10 cellular contexts compared by ENCODE assay signal in genomic region chr12:122873540-122873939, GRCh38. TPM values are rescaled to one million over a fixed set of nuclear protein-coding genes. Genes with fewer than 3 reads are reported as not detected.
DNase-seq lines count a peak whose midpoint lies in the region; ATAC-seq, FAIRE-seq and TF ChIP-seq lines count a peak whose summit lies in the region.
"Had no signal": no experiment of that assay in that cellular context is flagged by ENCODE, and none has a peak within 500 bp of the region (broad histone marks: within the 10 kb centered on the region; RNA-seq: fewer than 3 reads in every experiment).

No MANE protein-coding gene starts in this region.

- 62% methylated on average over 4 of the region's 4 CpGs for WGBS in HepG2 (ENCODE audit: low lambda C conversion rate)

- H3K9ac ChIP-seq in BLaER1 (peak overlapping the region; percentile 94), MM.1S (ENCODE audit: low read length) (peak overlapping the region; percentile 94), HepG2 (ENCODE audit: insufficient read depth, low read depth, low read length) (no peak overlapping the region)

- H3K4me3 ChIP-seq in BLaER1 (peak overlapping the region; percentile 68), MM.1S (ENCODE audit: low read length) (peak overlapping the region; percentile 12; the same call in 1 of the 2 replicates), HepG2 (replicated peaks in 1 of 3; ENCODE audit: insufficient read depth in 1 of 3, low read depth in 2 of 3, low read length in 3 of 3) (no peak overlapping the region)

- in situ Hi-C loops in HepG2 (cut with HindIII; ENCODE audit: extremely low pct_ligation_motif_present, low pct_unique_long_range_greater_than_20kb) = loop anchor here (25.0 kb wide), 1 partner anchor 364 kb away; the partner anchor contains the start of genes MPHOSPH9 and MTRFR

- no peak overlapping the region for H2AFZ ChIP-seq in MM.1S (ENCODE audit: low read length)
- H2AFZ ChIP-seq in HepG2 (ENCODE audit: low read length) = no peak overlapping the region

- peak overlapping the region; percentile 93 for H3K27ac Mint-ChIP-seq in osteocyte (ENCODE audit: unreplicated experiment)

- peaks cover 69% of the 10 kb centered on the region for H3K4me1 Mint-ChIP-seq in osteocyte (ENCODE audit: unreplicated experiment)

- peaks cover 24% of the 10 kb centered on the region; the same call in 1 of the 2 replicates for H4K20me1 ChIP-seq in BLaER1
- no peaks in the 10 kb centered on the region for H4K20me1 ChIP-seq in MM.1S (ENCODE audit: insufficient read depth, low read length)
- H4K20me1 ChIP-seq in HepG2 (ENCODE audit: insufficient read depth, low read length) = no peaks in the 10 kb centered on the region

- FAIRE-seq in HepG2 (lab: Jason Lieb, UNC) = no peak
- FAIRE-seq: frontal cortex had no signal

- no peak for TF ChIP-seq RAD21 in HepG2 (CRISPR knock-in tag; IDR thresholded peaks at IDR 0.05)

- DNase-seq in MM.1S (no peak), epithelial cell of prostate (ENCODE audit: low read depth, low spot score) (no peak), osteocyte (ENCODE audit: extremely low spot score, unreplicated experiment) (no peak), HepG2 (ENCODE audit: low spot score) (no peak), SKM-1 treated with dmso at 0.1 percent for 144 hours (lab: John Stamatoyannopoulos, UW; ENCODE audit: unreplicated experiment) (no peak)
- DNase-seq: OCI-M1 had no signal

- H3K27me3 Mint-ChIP-seq in osteocyte (ENCODE audit: unreplicated experiment) = no peaks in the 10 kb centered on the region

- H3K27ac ChIP-seq in BLaER1 (peak overlapping the region; percentile 98), MM.1S (ENCODE audit: low read length) (peak overlapping the region; percentile 97), epithelial cell of prostate (peak overlapping the region; percentile 87), HepG2 (ENCODE audit: extremely low read length, insufficient read depth, low read length) (no peak overlapping the region)

- POLR2A ChIA-PET in HepG2 (lab: Yijun Ruan, JAX) = no interaction called here

- peaks cover 15% of the 10 kb centered on the region for H3K36me3 Mint-ChIP-seq in osteocyte (ENCODE audit: unreplicated experiment)

- H3K4me2 ChIP-seq in BLaER1 (peak overlapping the region; percentile 94), MM.1S (ENCODE audit: low read depth, low read length) (peak overlapping the region; percentile 92), HepG2 (ENCODE audit: low read depth, low read length) (no peak overlapping the region)

- no TSS peak for BruUV-seq in HepG2 (replicated peaks; lab: Mats Ljungman, UMichigan)

- H3K27me3 ChIP-seq in BLaER1 (no peaks in the 10 kb centered on the region), MM.1S (replicated peaks; ENCODE audit: insufficient read depth, low read length) (no peaks in the 10 kb centered on the region), HepG2 (ENCODE audit: control insufficient read depth in 1 of 2, insufficient read depth in 2 of 2, low read length in 2 of 2) (no peaks in the 10 kb centered on the region)

- H3K9me2 ChIP-seq in MM.1S (replicated peaks; ENCODE audit: insufficient read depth, low read length) = no peaks in the 10 kb centered on the region

- no peak for TF ChIP-seq POLR2A in HepG2 (IDR thresholded peaks at IDR 0.05; ENCODE audit: insufficient read depth in 1 of 2, low read depth in 2 of 2, low read length in 2 of 2)

- CTCF ChIA-PET in HepG2 (lab: Yijun Ruan, JAX; ENCODE audit: low intra/inter-chr PET ratio, low total read pairs) = no interaction called here

- H3F3A ChIP-seq in MM.1S (ENCODE audit: insufficient read depth, low read length) = peaks cover 66% of the 10 kb centered on the region

- H3K4me1 ChIP-seq in BLaER1 = peaks cover 94% of the 10 kb centered on the region
- H3K4me1 ChIP-seq in MM.1S (ENCODE audit: low read length) = peaks cover 60% of the 10 kb centered on the region
- peaks cover 17% of the 10 kb centered on the region for H3K4me1 ChIP-seq in HepG2 (ENCODE audit: insufficient read depth, low read length)

- H3K4me3 Mint-ChIP-seq in osteocyte (ENCODE audit: unreplicated experiment) = no peak overlapping the region

- peaks cover 91% of the 10 kb centered on the region for H3K79me2 ChIP-seq in MM.1S (ENCODE audit: low read length)
- H3K79me2 ChIP-seq in HepG2 (ENCODE audit: insufficient read depth, low read length) = peaks cover 30% of the 10 kb centered on the region

- no peaks in the 10 kb centered on the region for H3K9me3 ChIP-seq in BLaER1
- H3K9me3 ChIP-seq in MM.1S (replicated peaks; ENCODE audit: insufficient read depth, low read length) = no peaks in the 10 kb centered on the region
- no peaks in the 10 kb centered on the region for H3K9me3 ChIP-seq in HepG2 (ENCODE audit: low read length)

- intact Hi-C loops in HepG2 (cut with micrococcal nuclease; ENCODE audit: unreplicated experiment) = no loop called here

- TF ChIP-seq EP300 in HepG2 (IDR thresholded peaks at IDR 0.05; ENCODE audit: low read depth in 2 of 2, low read length in 2 of 2) (no peak), HepG2 (CRISPR knock-in tag; IDR thresholded peaks at IDR 0.05; ENCODE audit: borderline replicate concordance) (no peak)

- peaks cover 32% of the 10 kb centered on the region for H3K36me3 ChIP-seq in BLaER1
- H3K36me3 ChIP-seq in MM.1S (replicated peaks; ENCODE audit: insufficient read depth, low read length) = peaks cover 4% of the 10 kb centered on the region; the same call in 1 of the 2 replicates
- peaks cover 0 to 9% of the 10 kb centered on the region in 2 experiments; a peak in 2 of 5 replicates for H3K36me3 ChIP-seq in HepG2 (replicated peaks in 1 of 2; ENCODE audit: control insufficient read depth in 1 of 2, insufficient read depth in 2 of 2, low read length in 2 of 2)

- no peaks in the 10 kb centered on the region for H3K9me3 Mint-ChIP-seq in osteocyte (ENCODE audit: unreplicated experiment)

- no peak for ATAC-seq in HepG2
- ATAC-seq in GM21390 (IDR thresholded peaks at IDR 0.05; ENCODE audit: unreplicated experiment) = no peak
- ATAC-seq in GM21529 (IDR thresholded peaks at IDR 0.05; ENCODE audit: unreplicated experiment) = no peak

- TF ChIP-seq CTCF in MM.1S (IDR thresholded peaks at IDR 0.05; ENCODE audit: low read length) = no peak
- TF ChIP-seq CTCF in osteocyte (IDR thresholded peaks at IDR 0.05) = no peak
- no peak for TF ChIP-seq CTCF in HepG2 (CRISPR knock-in tag; IDR thresholded peaks at IDR 0.05)

TF ChIP-seq in HepG2, 621 proteins besides CTCF, POLR2A, EP300 and RAD21 (continues in another document):
- no peak for TF ChIP-seq ZNF44 (CRISPR knock-in tag; IDR thresholded peaks at IDR 0.05)

RNA-seq across cellular contexts. Expression of gene VPS37B, which starts 22.4 kb away (rescaled TPM):
- total RNA-seq in osteocyte (27.5 and 29.9 TPM in 2 replicates), HepG2 (2016; rRNA removed; fragmentation: Illumina TruSeq; extraction: Trizol) (5.3 TPM in 2 replicates)
- 1.5 and 1.6 TPM in 2 replicates for total RNA-seq in HepG2 (2016; cell fraction: cytosol; rRNA removed; fragmentation: Illumina TruSeq; extraction: Trizol; ENCODE audit: low read depth)
- 4.0 and 5.3 TPM in 2 replicates for total RNA-seq in HepG2 (2016; cell fraction: insoluble cytoplasmic fraction; rRNA removed; fragmentation: Illumina TruSeq; extraction: Trizol)
- total RNA-seq in HepG2 (2016; cell fraction: membrane; rRNA removed; fragmentation: Illumina TruSeq; extraction: Trizol) = 5.1 and 5.2 TPM in 2 replicates
- total RNA-seq in HepG2 (2016; cell fraction: nucleus; rRNA removed; fragmentation: Illumina TruSeq; extraction: Trizol) = 3.6 and 4.5 TPM in 2 replicates
- polyA plus RNA-seq in HepG2 (2011; rRNA removed) = 4.6 and 4.8 TPM in 2 replicates
- polyA plus RNA-seq in HepG2 (2011; cell fraction: cytosol; rRNA removed) = 7.4 and 7.7 TPM in 2 replicates
- polyA plus RNA-seq in HepG2 (2011; cell fraction: nucleus; rRNA removed) = 7.8 and 10.1 TPM in 2 replicates
- 4.7 and 5.8 TPM in 2 replicates for polyA plus RNA-seq in HepG2 (2012)
- 1.9 and 2.0 TPM in 2 replicates for polyA plus RNA-seq in HepG2 (2016; cell fraction: cytosol; fragmentation: Illumina TruSeq; extraction: Trizol; ENCODE audit: low read depth)
- polyA plus RNA-seq in HepG2 (2016; cell fraction: insoluble cytoplasmic fraction; fragmentation: Illumina TruSeq; extraction: Trizol; ENCODE audit: low read depth) = 6.9 and 8.5 TPM in 2 replicates
- polyA plus RNA-seq in HepG2 (2016; cell fraction: membrane; fragmentation: Illumina TruSeq; extraction: Trizol; ENCODE audit: low read depth) = 4.4 and 4.6 TPM in 2 replicates
- polyA plus RNA-seq in HepG2 (2016; cell fraction: nucleus; fragmentation: Illumina TruSeq; extraction: Trizol; ENCODE audit: insufficient read depth, low read depth) = 8.1 and 10.3 TPM in 2 replicates
- polyA minus RNA-seq in HepG2 (2011; rRNA and poly(A)+ RNA removed; ENCODE audit: low replicate concordance) = 7.0 and 9.7 TPM in 2 replicates
- 6.2 and 6.3 TPM in 2 replicates for polyA minus RNA-seq in HepG2 (2011; cell fraction: cytosol; rRNA and poly(A)+ RNA removed)
- 8.0 and 8.7 TPM in 2 replicates for polyA minus RNA-seq in HepG2 (2011; cell fraction: nucleus; rRNA and poly(A)+ RNA removed)

RNA-seq across cellular contexts. Expression of gene HIP1R, which starts 38.3 kb away (rescaled TPM):
- 26.0 and 31.3 TPM in 2 replicates for total RNA-seq in osteocyte
- total RNA-seq in HepG2 (2016; rRNA removed; fragmentation: Illumina TruSeq; extraction: Trizol) = 8.2 and 18.4 TPM in 2 replicates
- total RNA-seq in HepG2 (2016; cell fraction: cytosol; rRNA removed; fragmentation: Illumina TruSeq; extraction: Trizol; ENCODE audit: low read depth) = 2.2 and 2.5 TPM in 2 replicates
- 6.5 and 17.6 TPM in 2 replicates for total RNA-seq in HepG2 (2016; cell fraction: insoluble cytoplasmic fraction; rRNA removed; fragmentation: Illumina TruSeq; extraction: Trizol)
- 4.3 and 5.1 TPM in 2 replicates for total RNA-seq in HepG2 (2016; cell fraction: membrane; rRNA removed; fragmentation: Illumina TruSeq; extraction: Trizol)
- total RNA-seq in HepG2 (2016; cell fraction: nucleus; rRNA removed; fragmentation: Illumina TruSeq; extraction: Trizol) = 19.5 and 20.1 TPM in 2 replicates
- polyA plus RNA-seq in HepG2 (2011; rRNA removed) = 25.5 and 36.0 TPM in 2 replicates
- polyA plus RNA-seq in HepG2 (2011; cell fraction: cytosol; rRNA removed) = 5.2 and 9.3 TPM in 2 replicates
- 174 and 222 TPM in 2 replicates for polyA plus RNA-seq in HepG2 (2011; cell fraction: nucleus; rRNA removed)
- 10.1 and 13.1 TPM in 2 replicates for polyA plus RNA-seq in HepG2 (2012)
- polyA plus RNA-seq in HepG2 (2016; cell fraction: cytosol; fragmentation: Illumina TruSeq; extraction: Trizol; ENCODE audit: low read depth) = 0.78 and 1.1 TPM in 2 replicates
- 6.1 and 6.5 TPM in 2 replicates for polyA plus RNA-seq in HepG2 (2016; cell fraction: insoluble cytoplasmic fraction; fragmentation: Illumina TruSeq; extraction: Trizol; ENCODE audit: low read depth)
- 2.0 and 2.2 TPM in 2 replicates for polyA plus RNA-seq in HepG2 (2016; cell fraction: membrane; fragmentation: Illumina TruSeq; extraction: Trizol; ENCODE audit: low read depth)
- polyA plus RNA-seq in HepG2 (2016; cell fraction: nucleus; fragmentation: Illumina TruSeq; extraction: Trizol; ENCODE audit: insufficient read depth, low read depth) = 42.8 and 47.4 TPM in 2 replicates
- polyA minus RNA-seq in HepG2 (2011; rRNA and poly(A)+ RNA removed; ENCODE audit: low replicate concordance) = 51.3 and 57.2 TPM in 2 replicates
- 5.3 and 6.5 TPM in 2 replicates for polyA minus RNA-seq in HepG2 (2011; cell fraction: cytosol; rRNA and poly(A)+ RNA removed)
- polyA minus RNA-seq in HepG2 (2011; cell fraction: nucleus; rRNA and poly(A)+ RNA removed) = 28.3 and 30.6 TPM in 2 replicates

Comparison
In these comparisons a context has a peak if more than half of its experiments do, and no peak if none do; other contexts are left out.
1. H3K4me3 ChIP-seq: peak in BLaER1 (single experiment) and MM.1S (single experiment); none in HepG2 (0 of 3).